ENCODE assay signal across 12 cellular contexts in the genomic region with DNA sequence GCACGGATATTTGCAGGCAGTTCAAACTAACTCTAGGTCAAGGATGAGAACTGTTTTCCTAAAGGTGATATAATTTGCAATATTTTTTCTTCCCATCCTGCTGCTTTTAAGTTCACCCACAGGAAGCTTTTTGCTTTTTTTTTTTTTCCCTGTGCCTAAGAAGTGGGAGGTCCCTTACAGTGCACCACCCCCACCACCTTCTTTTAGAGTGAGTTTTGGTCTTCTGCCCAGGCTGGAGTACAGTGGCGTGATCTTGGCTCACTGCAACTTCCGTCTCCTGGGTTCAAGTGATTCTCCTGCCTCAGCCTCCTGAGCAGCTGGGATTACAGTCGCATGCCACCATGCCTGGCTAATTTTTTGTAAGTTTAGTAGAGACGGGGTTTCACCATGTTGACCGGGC.
DNase-seq lines count a peak whose midpoint lies in the region; ATAC-seq and TF ChIP-seq lines count a peak whose summit lies in the region.
"Had no signal": no experiment of that assay in that cellular context is flagged by ENCODE, and none has a peak within 500 bp of the region (broad histone marks: within the 10 kb centered on the region; RNA-seq: fewer than 3 reads in every experiment).

No MANE protein-coding gene starts in this region.

- H4K20me1 ChIP-seq in BLaER1 treated with 17β-estradiol and CSF1 and Interleukin-3, amounts not matched to agents 10 nM and 100 nM = no peaks in the 10 kb centered on the region

- no peak for TF ChIP-seq CTCF in VCaP (conservative IDR thresholded peaks at IDR 0.05)
- no peak for TF ChIP-seq CTCF in lung (IDR thresholded peaks at IDR 0.05; ENCODE audit: control extremely low read depth, extremely low read depth)

- no peak overlapping the region for H3K4me3 ChIP-seq in BLaER1 treated with 17β-estradiol and CSF1 and Interleukin-3, amounts not matched to agents 10 nM and 100 nM
- no peak overlapping the region for H3K4me3 ChIP-seq in lung
- H3K4me3 ChIP-seq: GM12878, HAP-1 had no signal

- peak; percentile 11 for ATAC-seq in lung (ENCODE audit: insufficient read depth, low FRiP score)
- ATAC-seq in GM18511 (IDR thresholded peaks at IDR 0.05; ENCODE audit: unreplicated experiment) = no peak
- ATAC-seq in GM21717 (IDR thresholded peaks at IDR 0.05; ENCODE audit: unreplicated experiment) = no peak
- no peak for ATAC-seq in GM19463 (IDR thresholded peaks at IDR 0.05; ENCODE audit: unreplicated experiment)
- ATAC-seq: GM12878 had no signal

- H3K9me3 ChIP-seq in BLaER1 treated with 17β-estradiol and CSF1 and Interleukin-3, amounts not matched to agents 10 nM and 100 nM (replicated peaks in 1 of 11) = peaks cover 0 to 5% (median 0%) of the 10 kb centered on the region in 11 experiments; a peak in 1 of 22 replicates
- H3K9me3 ChIP-seq in lung (ENCODE audit: control insufficient read depth in 2 of 2, insufficient read depth in 1 of 2, low read length in 1 of 2) = no peaks in the 10 kb centered on the region
- H3K9me3 ChIP-seq: HAP-1 had no signal

- peak overlapping the region in 10 of 11 experiments; percentile 0 to 81 (median 59); a peak in 17 of 22 replicates for H3K4me2 ChIP-seq in BLaER1 treated with 17β-estradiol and CSF1 and Interleukin-3, amounts not matched to agents 10 nM and 100 nM
- H3K4me2 ChIP-seq: KMS-11 had no signal

- peaks cover 0 to 11% (median 0%) of the 10 kb centered on the region in 11 experiments; a peak in 5 of 22 replicates for H3K27me3 ChIP-seq in BLaER1 treated with 17β-estradiol and CSF1 and Interleukin-3, amounts not matched to agents 10 nM and 100 nM
- no peaks in the 10 kb centered on the region for H3K27me3 ChIP-seq in lung (ENCODE audit: control insufficient read depth, insufficient read depth)

- peaks cover 4 to 60% (median 33%) of the 10 kb centered on the region in 10 experiments; a peak in 16 of 20 replicates for H3K4me1 ChIP-seq in BLaER1 treated with 17β-estradiol and CSF1 and Interleukin-3, amounts not matched to agents 10 nM and 100 nM
- no peaks in the 10 kb centered on the region for H3K4me1 ChIP-seq in lung (ENCODE audit: control insufficient read depth in 2 of 2, insufficient read depth in 2 of 2, low read length in 2 of 2)

- H3K27ac ChIP-seq in BLaER1 treated with 17β-estradiol and CSF1 and Interleukin-3, amounts not matched to agents 10 nM and 100 nM = no peak overlapping the region
- peak overlapping the region; percentile 4; the same call in 1 of the 2 replicates for H3K27ac ChIP-seq in VCaP
- H3K27ac ChIP-seq in lung (ENCODE audit: low read depth in 1 of 2, low read length in 1 of 2) = no peak overlapping the region
- H3K27ac ChIP-seq: KMS-11 had no signal

- no peak for DNase-seq in lung (ENCODE audit: low spot score)
- DNase-seq: CD4-positive, alpha-beta memory T cell; DMS79 treated with DMSO at 0.1 percent for 48 hours; GOT3 had no signal

- H3K9ac ChIP-seq in BLaER1 treated with 17β-estradiol and CSF1 and Interleukin-3, amounts not matched to agents 10 nM and 100 nM = no peak overlapping the region
- H3K9ac ChIP-seq: KMS-11 had no signal

- whole genome bisulfite sequencing in lung, 2 donors = 68 to 78% methylated on average over 6 of the region's 6 CpGs

- H3K36me3 ChIP-seq in BLaER1 treated with 17β-estradiol and CSF1 and Interleukin-3, amounts not matched to agents 10 nM and 100 nM = no peaks in the 10 kb centered on the region
- no peaks in the 10 kb centered on the region for H3K36me3 ChIP-seq in lung (ENCODE audit: control insufficient read depth in 2 of 2, insufficient read depth in 2 of 2, low read length in 2 of 2)
- H3K36me3 ChIP-seq: HAP-1 had no signal
